ENCODE assay signal across 9 cellular contexts in genomic region chr15:89664951-89665350, GRCh38. TPM values are rescaled to one million over a fixed set of nuclear protein-coding genes. Genes with fewer than 3 reads are reported as not detected.
DNase-seq lines count a peak whose midpoint lies in the region; ATAC-seq, FAIRE-seq and TF ChIP-seq lines count a peak whose summit lies in the region.
"Had no signal": no experiment of that assay in that cellular context is flagged by ENCODE, and none has a peak within 500 bp of the region (broad histone marks: within the 10 kb centered on the region; RNA-seq: fewer than 3 reads in every experiment).

No MANE protein-coding gene starts in this region.

- peaks cover 0 to 2% of the 10 kb centered on the region in 2 donors for H3K9me3 Mint-ChIP-seq in stimulated activated naive B cell treated with anti-CD40 and anti-IgM and Interleukin-4, amounts not matched to agents 10 μg/mL and 1 μg/mL and 100 μg/mL, for 72 hours

- no peaks in the 10 kb centered on the region for H3K36me3 ChIP-seq in endothelial cell of umbilical vein (ENCODE audit: control insufficient read depth in 2 of 2, extremely low read depth in 1 of 2, insufficient read depth in 2 of 2, low read length in 2 of 2)
- no peaks in the 10 kb centered on the region for H3K36me3 ChIP-seq in rectal smooth muscle tissue (ENCODE audit: control insufficient read depth, insufficient read depth, low read length)

- peaks cover 20% of the 10 kb centered on the region for H3K4me1 ChIP-seq in endothelial cell of umbilical vein (ENCODE audit: control insufficient read depth, extremely low read depth, insufficient read depth, low read length)
- H3K4me1 ChIP-seq in rectal smooth muscle tissue (ENCODE audit: control insufficient read depth, insufficient read depth, low read length) = peaks cover 3% of the 10 kb centered on the region

- intact Hi-C loops in endothelial cell of umbilical vein (cut with micrococcal nuclease) = no loop called here

- POLR2A ChIA-PET in endothelial cell of umbilical vein (lab: Charles Lee) = no interaction called here

- H3K9ac ChIP-seq in endothelial cell of umbilical vein (replicated peaks; ENCODE audit: extremely low read depth, insufficient read depth, low read length) = no peak overlapping the region
- H3K9ac ChIP-seq in rectal smooth muscle tissue (ENCODE audit: low read length) = no peak overlapping the region

- H3K4me1 Mint-ChIP-seq in stimulated activated naive B cell treated with anti-CD40 and anti-IgM and Interleukin-4, amounts not matched to agents 10 μg/mL and 1 μg/mL and 100 μg/mL, for 72 hours = peaks cover 0 to 5% of the 10 kb centered on the region in 2 donors

- H3K27me3 ChIP-seq in endothelial cell of umbilical vein (ENCODE audit: control insufficient read depth in 2 of 2, insufficient read depth in 2 of 2, low read length in 2 of 2) (no peaks in the 10 kb centered on the region), rectal smooth muscle tissue (ENCODE audit: control insufficient read depth, insufficient read depth, low read length) (no peaks in the 10 kb centered on the region)

- no peaks in the 10 kb centered on the region for H3K36me3 Mint-ChIP-seq in stimulated activated naive B cell treated with anti-CD40 and anti-IgM and Interleukin-4, amounts not matched to agents 10 μg/mL and 1 μg/mL and 100 μg/mL, for 72 hours

- dilution Hi-C loops in endothelial cell of umbilical vein (cut with MboI; ENCODE audit: extremely low pct_ligation_motif_present, low sequenced_read_pairs) = no loop called here

- no peaks in the 10 kb centered on the region for H3K9me1 ChIP-seq in endothelial cell of umbilical vein (replicated peaks; ENCODE audit: control insufficient read depth, extremely low read depth, insufficient read depth, low read length)

- ATAC-seq in stimulated activated naive B cell treated with anti-CD40 and anti-IgM and Interleukin-4, amounts not matched to agents 10 μg/mL and 1 μg/mL and 100 μg/mL, for 72 hours (replicated peaks) = no peak
- ATAC-seq in GM18498 (IDR thresholded peaks at IDR 0.05; ENCODE audit: unreplicated experiment) = no peak

- H3K27ac Mint-ChIP-seq in stimulated activated naive B cell treated with anti-CD40 and anti-IgM and Interleukin-4, amounts not matched to agents 10 μg/mL and 1 μg/mL and 100 μg/mL, for 72 hours = no peak overlapping the region

- H3K27me3 Mint-ChIP-seq in stimulated activated naive B cell treated with anti-CD40 and anti-IgM and Interleukin-4, amounts not matched to agents 10 μg/mL and 1 μg/mL and 100 μg/mL, for 72 hours = peaks cover 39 to 57% of the 10 kb centered on the region in 2 donors

- H3K4me3 Mint-ChIP-seq in stimulated activated naive B cell treated with anti-CD40 and anti-IgM and Interleukin-4, amounts not matched to agents 10 μg/mL and 1 μg/mL and 100 μg/mL, for 72 hours = peak overlapping the region in 1 of 2 donors; percentile 39

- H3K9me3 ChIP-seq in endothelial cell of umbilical vein (replicated peaks; ENCODE audit: control insufficient read depth, insufficient read depth, low read length) = no peaks in the 10 kb centered on the region

- DNase-seq in DMS53 (lab: John Stamatoyannopoulos, UW) (peak; percentile 68), NCI-H345 (lab: John Stamatoyannopoulos, UW) (peak; percentile 80), endothelial cell of umbilical vein (ENCODE audit: low read depth, low spot score) (no peak), AG08396 (ENCODE audit: low spot score) (no peak), NCI-H1417 treated with DMSO at 0.1 percent for 48 hours (lab: John Stamatoyannopoulos, UW) (no peak)
- DNase-seq in stimulated activated naive B cell treated with anti-CD40 and anti-IgM and Interleukin-4, amounts not matched to agents 10 μg/mL and 1 μg/mL and 100 μg/mL, for 72 hours = no peak

- TF ChIP-seq CTCF in endothelial cell of umbilical vein (IDR thresholded peaks at IDR 0.05; ENCODE audit: extremely low read depth in 1 of 2, insufficient read depth in 1 of 2, low read depth in 1 of 2, low read length in 2 of 2) = no peak

- FAIRE-seq in endothelial cell of umbilical vein (lab: Jason Lieb, UNC) = peak; percentile 76
- FAIRE-seq: GM12892 had no signal

- no peaks in the 10 kb centered on the region for H4K20me1 ChIP-seq in endothelial cell of umbilical vein (replicated peaks; ENCODE audit: control insufficient read depth, extremely low read depth, insufficient read depth, low read length)

- CTCF ChIA-PET in endothelial cell of umbilical vein (lab: Charles Lee) = interaction anchor here (1.4 to 4.6 kb wide), 3 partner anchors 10 to 248 kb away, joined by 3 to 55 read pairs (median 3); partner anchors contain the start of genes ARPIN and KIF7

- TF ChIP-seq POLR2A in endothelial cell of umbilical vein (IDR thresholded peaks at IDR 0.05; ENCODE audit: low read depth, low read length) = no peak

- H3K4me2 ChIP-seq in endothelial cell of umbilical vein (ENCODE audit: insufficient read depth, low read length) = peak overlapping the region; percentile 74

- H2AFZ ChIP-seq in endothelial cell of umbilical vein (ENCODE audit: low read depth, low read length) = peak overlapping the region; percentile 52

- H3K4me3 ChIP-seq in endothelial cell of umbilical vein (replicated peaks in 1 of 3; ENCODE audit: insufficient read depth in 1 of 3, low read depth in 1 of 3, low read length in 3 of 3) (peak overlapping the region in 1 of 3 experiments; percentile 30), rectal smooth muscle tissue (ENCODE audit: low read length) (peak overlapping the region; percentile 55)

- H3K79me2 ChIP-seq in endothelial cell of umbilical vein (ENCODE audit: control insufficient read depth, insufficient read depth, low read length) = no peaks in the 10 kb centered on the region

- H3K27ac ChIP-seq in endothelial cell of umbilical vein (ENCODE audit: insufficient read depth, low read depth, low read length) = no peak overlapping the region
- peak overlapping the region; percentile 6 for H3K27ac ChIP-seq in rectal smooth muscle tissue (ENCODE audit: low read depth, low read length)

- BruUV-seq in endothelial cell of umbilical vein (replicated peaks; lab: Mats Ljungman, UMichigan) = no TSS peak

TF ChIP-seq in endothelial cell of umbilical vein, 7 proteins besides CTCF, POLR2A, EP300 and RAD21:
- TF ChIP-seq POLR2AphosphoS5 (IDR thresholded peaks at IDR 0.05; ENCODE audit: insufficient read depth, low read depth, low read length) (no peak), MAX (IDR thresholded peaks at IDR 0.05; ENCODE audit: insufficient read depth, insufficient read length) (no peak), JUN (IDR thresholded peaks at IDR 0.05; ENCODE audit: borderline replicate concordance, insufficient read depth, insufficient read length, low read depth) (no peak), FOS (IDR thresholded peaks at IDR 0.05; ENCODE audit: borderline replicate concordance, insufficient read depth, low read length) (no peak), EZH2 (IDR thresholded peaks at IDR 0.05; ENCODE audit: borderline replicate concordance, low read depth, low read length, severe bottlenecking) (no peak), MYC (IDR thresholded peaks at IDR 0.05; ENCODE audit: low read depth, low read length) (no peak)

RNA-seq across cellular contexts. Expression of gene KIF7, which starts 9.7 kb away (rescaled TPM):
- total RNA-seq in endothelial cell of umbilical vein = 11.3 and 13.1 TPM in 2 replicates
- polyA plus RNA-seq in endothelial cell of umbilical vein = 4.2 and 4.3 TPM in 2 replicates
- polyA plus RNA-seq in endothelial cell of umbilical vein (2011; cell fraction: cytosol; rRNA removed) = 4.3 and 5.9 TPM in 2 replicates
- polyA plus RNA-seq in endothelial cell of umbilical vein (2011; cell fraction: nucleus; rRNA removed) = 12.4 and 14.0 TPM in 2 replicates
- 4.0 and 6.1 TPM in 2 replicates for polyA plus RNA-seq in endothelial cell of umbilical vein (2012)
- polyA minus RNA-seq in endothelial cell of umbilical vein = 4.9 and 7.3 TPM in 2 replicates
- 0.92 TPM for polyA minus RNA-seq in endothelial cell of umbilical vein (2011; cell fraction: cytosol; rRNA and poly(A)+ RNA removed)
- polyA minus RNA-seq in endothelial cell of umbilical vein (2011; cell fraction: nucleus; rRNA and poly(A)+ RNA removed) = 7.5 and 12.7 TPM in 2 replicates

RNA-seq across cellular contexts. Expression of gene PLIN1, which starts 14.2 kb away (rescaled TPM):
- 0.12 TPM in 1 of 2 replicates, not detected in the other for total RNA-seq in endothelial cell of umbilical vein
- polyA plus RNA-seq in endothelial cell of umbilical vein = 0.07 and 0.08 TPM in 2 replicates
- 0.06 TPM in 1 of 2 replicates, not detected in the other for polyA plus RNA-seq in endothelial cell of umbilical vein (2011; cell fraction: cytosol; rRNA removed)
- 0.57 and 0.74 TPM in 2 replicates for polyA plus RNA-seq in endothelial cell of umbilical vein (2011; cell fraction: nucleus; rRNA removed)
- polyA plus RNA-seq in endothelial cell of umbilical vein (2012) = 0.25 TPM in 1 of 2 replicates, not detected in the other
- polyA minus RNA-seq in endothelial cell of umbilical vein = 0.34 TPM in 1 of 2 replicates, not detected in the other
- polyA minus RNA-seq in endothelial cell of umbilical vein (2011; cell fraction: cytosol; rRNA and poly(A)+ RNA removed) = not detected
- polyA minus RNA-seq in endothelial cell of umbilical vein (2011; cell fraction: nucleus; rRNA and poly(A)+ RNA removed) = 0.24 TPM in 1 of 2 replicates, not detected in the other

RNA-seq across cellular contexts. Expression of gene PEX11A, which starts 25.6 kb away (rescaled TPM):
- total RNA-seq in endothelial cell of umbilical vein = 3.2 and 3.7 TPM in 2 replicates
- polyA plus RNA-seq in endothelial cell of umbilical vein = 4.3 and 4.4 TPM in 2 replicates
- 3.6 and 4.0 TPM in 2 replicates for polyA plus RNA-seq in endothelial cell of umbilical vein (2011; cell fraction: cytosol; rRNA removed)
- 1.8 and 2.1 TPM in 2 replicates for polyA plus RNA-seq in endothelial cell of umbilical vein (2011; cell fraction: nucleus; rRNA removed)
- polyA plus RNA-seq in endothelial cell of umbilical vein (2012) = 2.6 and 3.3 TPM in 2 replicates
- polyA minus RNA-seq in endothelial cell of umbilical vein = 3.6 and 4.9 TPM in 2 replicates
- 4.1 TPM for polyA minus RNA-seq in endothelial cell of umbilical vein (2011; cell fraction: cytosol; rRNA and poly(A)+ RNA removed)
- 2.8 and 3.0 TPM in 2 replicates for polyA minus RNA-seq in endothelial cell of umbilical vein (2011; cell fraction: nucleus; rRNA and poly(A)+ RNA removed)

RNA-seq across cellular contexts. Expression of gene WDR93, which starts 25.7 kb away (rescaled TPM):
- total RNA-seq in endothelial cell of umbilical vein = not detected in 2 replicates
- polyA plus RNA-seq in endothelial cell of umbilical vein = 0.05 and 0.07 TPM in 2 replicates
- polyA plus RNA-seq in endothelial cell of umbilical vein (2011; cell fraction: cytosol; rRNA removed) = 0.04 TPM in 2 replicates
- polyA plus RNA-seq in endothelial cell of umbilical vein (2011; cell fraction: nucleus; rRNA removed) = not detected in 2 replicates
- 0.08 TPM in 1 of 2 replicates, not detected in the other for polyA plus RNA-seq in endothelial cell of umbilical vein (2012)
- polyA minus RNA-seq in endothelial cell of umbilical vein = 0.13 TPM in 1 of 2 replicates, not detected in the other
- polyA minus RNA-seq in endothelial cell of umbilical vein (2011; cell fraction: cytosol; rRNA and poly(A)+ RNA removed) = not detected
- not detected in 2 replicates for polyA minus RNA-seq in endothelial cell of umbilical vein (2011; cell fraction: nucleus; rRNA and poly(A)+ RNA removed)

Comparison
In these comparisons a context has a peak if more than half of its experiments do, and no peak if none do; other contexts are left out.
1. DNase-seq: peak in DMS53 (single experiment) and NCI-H345 (single experiment); none in endothelial cell of umbilical vein (single experiment), stimulated activated naive B cell treated with anti-CD40 and anti-IgM and Interleukin-4, amounts not matched to agents 10 μg/mL and 1 μg/mL and 100 μg/mL, for 72 hours (single experiment), AG08396 (single experiment) and NCI-H1417 treated with DMSO at 0.1 percent for 48 hours (single experiment).